Comparison of ENCODE assay signal across 16 cellular contexts in the genomic region with DNA sequence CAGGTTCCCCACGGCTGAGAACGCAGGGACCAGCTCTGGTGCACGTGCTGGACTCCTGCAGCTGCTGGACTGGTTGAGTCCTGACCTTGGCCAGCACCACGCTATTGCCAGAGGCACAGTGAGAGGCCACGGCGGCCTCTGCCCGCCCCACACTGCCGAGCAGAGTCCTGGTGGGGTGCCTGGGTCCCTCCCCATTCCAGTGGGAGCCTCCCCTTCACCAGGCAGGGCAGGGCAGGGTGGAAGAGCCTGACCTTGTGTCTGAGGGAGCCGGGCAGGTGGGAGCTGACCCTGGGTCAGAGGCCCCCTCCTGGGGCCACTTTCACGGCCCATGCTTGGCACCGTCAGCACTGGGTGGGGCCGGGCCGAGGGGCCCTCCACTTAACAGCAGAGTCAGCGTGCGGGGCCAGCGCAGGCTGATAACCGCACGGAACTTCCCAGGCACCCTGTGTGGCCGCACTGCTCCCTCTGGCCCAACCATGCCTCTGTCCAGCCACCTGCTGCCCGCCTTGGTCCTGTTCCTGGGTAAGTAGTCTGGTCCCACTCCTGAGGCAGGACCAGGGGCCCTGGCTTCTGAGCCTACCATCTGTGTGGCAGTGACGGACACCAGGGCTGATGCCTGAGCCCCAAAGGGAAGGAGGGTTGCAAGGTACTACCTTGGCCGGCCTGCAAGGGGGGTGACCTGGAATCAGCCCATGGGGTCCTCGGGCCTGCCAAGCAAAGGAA. TPM values are rescaled to one million over a fixed set of nuclear protein-coding genes. Genes with fewer than 3 reads are reported as not detected.
DNase-seq lines count a peak whose midpoint lies in the region; ATAC-seq and TF ChIP-seq lines count a peak whose summit lies in the region.
"Had no signal": no experiment of that assay in that cellular context is flagged by ENCODE, and none has a peak within 500 bp of the region (broad histone marks: within the 10 kb centered on the region; RNA-seq: fewer than 3 reads in every experiment).

Gene MAMDC4 (plus strand): TSS at position 406 of the 723 bp plus-strand sequence. CDS start 71 bp downstream, at position 477.

- H3K36me3 Mint-ChIP-seq in activated CD8-positive, alpha-beta T cell treated with anti-CD3 and anti-CD28 coated beads for 36 hours (ENCODE audit: low read depth): peaks cover 11% of the 10 kb centered on the region

- TF ChIP-seq CTCF in HEK293 (tag by site-specific recombination; IDR thresholded peaks at IDR 0.05): no peak
- TF ChIP-seq CTCF in activated CD8-positive, alpha-beta T cell treated with anti-CD3 and anti-CD28 coated beads for 36 hours (IDR thresholded peaks at IDR 0.05): no peak
- no peak for TF ChIP-seq CTCF in coronary artery (IDR thresholded peaks at IDR 0.05)

- POLR2A ChIA-PET in HEK293 (lab: Yijun Ruan, JAX): interaction anchor here (1.2 to 1.9 kb wide), 2 partner anchors 9 to 12 kb away, joined by 3 to 9 read pairs; no protein-coding TSS in a partner anchor
- POLR2A ChIA-PET in activated CD8-positive, alpha-beta T cell treated with anti-CD3 and anti-CD28 coated beads for 36 hours (lab: Charles Lee): interaction anchor here (1.5 kb wide), 1 partner anchor 85 kb away, joined by 3 read pairs; no protein-coding TSS in a partner anchor

- peaks cover 4% of the 10 kb centered on the region for H3K4me1 Mint-ChIP-seq in activated CD8-positive, alpha-beta T cell treated with anti-CD3 and anti-CD28 coated beads for 36 hours (ENCODE audit: low read depth)

- H3K4me3 Mint-ChIP-seq in activated CD8-positive, alpha-beta T cell treated with anti-CD3 and anti-CD28 coated beads for 36 hours: no peak within 1 kb of the TSS
- H3K4me3 Mint-ChIP-seq: activated B cell treated with CpG ODN at 0.5 μM for 24 hours had no signal

- H3K4me3 ChIP-seq in HEK293 (ENCODE audit: low read depth, low read length): no peak within 1 kb of the TSS
- H3K4me3 ChIP-seq in right cardiac atrium (ENCODE audit: low read length): no peak within 1 kb of the TSS
- no peak within 1 kb of the TSS for H3K4me3 ChIP-seq in skeletal muscle tissue (ENCODE audit: low read length in 3 of 3)
- no peak within 1 kb of the TSS for H3K4me3 ChIP-seq in coronary artery

- H3K27ac ChIP-seq in HEK293 (ENCODE audit: extremely low read depth, low read depth, low read length) (no peak within 1 kb of the TSS), right cardiac atrium (ENCODE audit: low read length) (no peak within 1 kb of the TSS), skeletal muscle tissue (ENCODE audit: low read depth, low read length) (peak within 1 kb of the TSS; percentile 40), coronary artery (no peak within 1 kb of the TSS)

- WGBS in right cardiac atrium: 66% methylated on average over 23 of the region's 23 CpGs

- no peaks in the 10 kb centered on the region for H3K27me3 ChIP-seq in right cardiac atrium (ENCODE audit: control insufficient read depth, insufficient read depth)
- H3K27me3 ChIP-seq in skeletal muscle tissue (ENCODE audit: control insufficient read depth in 3 of 3, insufficient read depth in 3 of 3, low read length in 3 of 3): peaks cover 0 to 6% (median 5%) of the 10 kb centered on the region in 3 donors
- H3K27me3 ChIP-seq: dorsolateral prefrontal cortex had no signal

- CTCF ChIA-PET in HEK293 (lab: Yijun Ruan, JAX): interaction anchor here (0.6 to 0.9 kb wide), 3 partner anchors 10 to 65 kb away, joined by 3 read pairs; partner anchors contain the start of gene AJM1
- CTCF ChIA-PET in activated CD8-positive, alpha-beta T cell treated with anti-CD3 and anti-CD28 coated beads for 36 hours (lab: Charles Lee): interaction anchor here (1.2 kb wide), 1 partner anchor 10 kb away, joined by 5 read pairs; the partner anchor contains the start of gene AJM1

- peaks cover 7% of the 10 kb centered on the region for H3K27me3 Mint-ChIP-seq in activated CD8-positive, alpha-beta T cell treated with anti-CD3 and anti-CD28 coated beads for 36 hours

- no peaks in the 10 kb centered on the region for H3K9me3 ChIP-seq in HEK293 (ENCODE audit: control insufficient read depth, insufficient read depth, low read depth, low read length)
- H3K9me3 ChIP-seq in right cardiac atrium (ENCODE audit: control insufficient read depth, low read length): no peaks in the 10 kb centered on the region
- no peaks in the 10 kb centered on the region for H3K9me3 ChIP-seq in skeletal muscle tissue (ENCODE audit: control insufficient read depth in 3 of 3, low read length in 3 of 3)

- peak within 1 kb of the TSS in 1 of 3 donors; percentile 93 for H3K9ac ChIP-seq in skeletal muscle tissue (ENCODE audit: low read depth in 1 of 3, low read length in 3 of 3)

- H3K36me3 ChIP-seq in HEK293 (ENCODE audit: control insufficient read depth in 2 of 2, insufficient read depth in 1 of 2, low read length in 2 of 2): peaks cover 0 to 29% of the 10 kb centered on the region in 2 experiments; a peak in 1 of 3 replicates
- H3K36me3 ChIP-seq in skeletal muscle tissue (ENCODE audit: control insufficient read depth in 3 of 3, insufficient read depth in 3 of 3, low read length in 3 of 3): peaks cover 6 to 17% (median 7%) of the 10 kb centered on the region in 3 donors

- intact Hi-C loops in activated CD8-positive, alpha-beta T cell treated with anti-CD3 and anti-CD28 coated beads for 36 hours (cut with micrococcal nuclease): no loop called here
- intact Hi-C loops in right cardiac atrium (cut with DNase I) (loop anchor here in 1 of 4 donors (10.0 kb wide), 1 partner anchor 93 kb away; the partner anchor contains the start of genes C8G and FBXW5), posterior vena cava (cut with DNase I) (no loop called here), sciatic nerve (cut with DNase I) (no loop called here)

- no peak for DNase-seq in activated CD8-positive, alpha-beta T cell treated with anti-CD3 and anti-CD28 coated beads for 36 hours
- DNase-seq in right cardiac atrium (peak; percentile 29 to 74 (median 62)), posterior vena cava (ENCODE audit: low spot score) (no peak), sciatic nerve (ENCODE audit: low spot score) (no peak), coronary artery (ENCODE audit: low spot score) (no peak)
- DNase-seq: activated B cell treated with CpG ODN at 0.5 μM for 24 hours; activated naive CD4-positive, alpha-beta T cell treated with anti-CD3 and anti-CD28 coated beads, Interleukin-2, amount 10 ng/mL, durations not matched to agents 7 days and 5 days; COR-L47; dorsolateral prefrontal cortex; foreskin fibroblast; kidney glomerular epithelial cell; NCI-H1105 treated with DMSO at 0.1 percent for 48 hours; NCI-H526 treated with DMSO at 0.1 percent for 48 hours; stimulated activated CD4-positive, alpha-beta T cell treated with anti-CD3 and anti-CD28 coated beads, Interleukin-4, amount 100 ng/mL, for 24 hours had no signal

- no peak within 1 kb of the TSS for H3K27ac Mint-ChIP-seq in activated CD8-positive, alpha-beta T cell treated with anti-CD3 and anti-CD28 coated beads for 36 hours
- H3K27ac Mint-ChIP-seq: activated B cell treated with CpG ODN at 0.5 μM for 24 hours; activated naive CD4-positive, alpha-beta T cell treated with anti-CD3 and anti-CD28 coated beads, Interleukin-2, amount 10 ng/mL, durations not matched to agents 7 days and 5 days had no signal

- H3K4me1 ChIP-seq in HEK293 (ENCODE audit: control insufficient read depth, insufficient read depth, low read length) (0 out of 2 replicates have a peak, but pooled peaks cover 4% of the 10 kb centered on the region), right cardiac atrium (ENCODE audit: control insufficient read depth, insufficient read depth, low read length) (peaks cover 2% of the 10 kb centered on the region), skeletal muscle tissue (ENCODE audit: control insufficient read depth in 3 of 3, insufficient read depth in 3 of 3, low read length in 3 of 3) (peaks cover 36 to 46% (median 36%) of the 10 kb centered on the region in 3 donors)

- H3K9me3 Mint-ChIP-seq in activated CD8-positive, alpha-beta T cell treated with anti-CD3 and anti-CD28 coated beads for 36 hours: no peaks in the 10 kb centered on the region
- H3K9me3 Mint-ChIP-seq: activated B cell treated with CpG ODN at 0.5 μM for 24 hours; activated naive CD4-positive, alpha-beta T cell treated with anti-CD3 and anti-CD28 coated beads, Interleukin-2, amount 10 ng/mL, durations not matched to agents 7 days and 5 days had no signal

- ATAC-seq in activated CD8-positive, alpha-beta T cell treated with anti-CD3 and anti-CD28 coated beads for 36 hours: no peak
- ATAC-seq in right cardiac atrium (no peak), sciatic nerve (no peak)

TF ChIP-seq in HEK293, 187 proteins besides CTCF, POLR2A, EP300 and RAD21 (continues in another document):
- no peak for TF ChIP-seq ZNF214 (tag by site-specific recombination; IDR thresholded peaks at IDR 0.05; ENCODE audit: borderline replicate concordance)
- no peak for TF ChIP-seq ZNF777 (tag by site-specific recombination; IDR thresholded peaks at IDR 0.05; ENCODE audit: borderline replicate concordance)
- no peak for TF ChIP-seq ZFP69B (tag by site-specific recombination; IDR thresholded peaks at IDR 0.05)
- TF ChIP-seq KLF1 (tag by site-specific recombination; IDR thresholded peaks at IDR 0.05): 0 out of 2 replicates have a peak, but pooled peaks have one; percentile 10
- TF ChIP-seq ZNF76 (tag by site-specific recombination; IDR thresholded peaks at IDR 0.05; ENCODE audit: borderline replicate concordance, low read depth): no peak
- TF ChIP-seq ZNF449 (tag by site-specific recombination; IDR thresholded peaks at IDR 0.05): no peak
- peak; percentile 39; the same call in 1 of the 2 replicates for TF ChIP-seq WT1 (tag by site-specific recombination; IDR thresholded peaks at IDR 0.05)

RNA-seq across cellular contexts. Expression of gene MAMDC4, which starts in this region (rescaled TPM):
- total RNA-seq in activated CD8-positive, alpha-beta T cell treated with anti-CD3 and anti-CD28 coated beads for 36 hours: 10 to 100 TPM; 18.5 to 19.1 TPM
- total RNA-seq in right cardiac atrium: 10 to 100 TPM in 1 of 4 donors, 1 to 10 TPM in 3; 3.0 to 10.8 (median 5.8) TPM
- 5.2 TPM for polyA plus RNA-seq in right cardiac atrium
- 0.52 TPM for total RNA-seq in skeletal muscle tissue
- 1 to 10 TPM; 1.5 to 2.4 TPM for total RNA-seq in posterior vena cava
- total RNA-seq in sciatic nerve: 3.0 TPM

Comparison
In these comparisons a context has a peak if more than half of its experiments do, and no peak if none do; other contexts are left out.
1. DNase-seq: peak in right cardiac atrium (3 of 3); none in activated CD8-positive, alpha-beta T cell treated with anti-CD3 and anti-CD28 coated beads for 36 hours (single experiment), posterior vena cava (single experiment), sciatic nerve (single experiment) and coronary artery (single experiment).